In the genomic region with DNA sequence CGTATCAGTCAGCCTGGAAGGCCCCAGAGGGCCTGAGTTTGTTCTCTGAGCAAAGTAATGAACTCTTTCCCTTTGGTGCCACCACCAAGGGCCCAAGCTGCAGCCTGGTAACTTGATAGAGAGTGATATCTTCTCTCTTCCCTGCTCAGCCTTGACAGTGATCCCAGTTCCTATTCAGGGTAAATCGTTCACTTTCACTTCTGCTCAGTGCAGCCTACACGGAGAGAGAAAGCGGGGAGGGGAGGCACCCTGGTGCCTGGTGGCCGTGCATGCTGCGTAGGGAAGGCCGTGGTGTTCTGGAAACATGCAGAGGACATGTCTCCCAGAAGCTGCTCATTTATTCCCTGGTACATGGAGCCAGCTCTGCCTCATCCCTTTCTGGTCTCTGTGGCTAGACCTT, we compare ENCODE assay signal across 10 cellular contexts. TPM values are rescaled to one million over a fixed set of nuclear protein-coding genes. Genes with fewer than 3 reads are reported as not detected.
DNase-seq lines count a peak whose midpoint lies in the region; ATAC-seq, FAIRE-seq and TF ChIP-seq lines count a peak whose summit lies in the region.
"Had no signal": no experiment of that assay in that cellular context is flagged by ENCODE, and none has a peak within 500 bp of the region (broad histone marks: within the 10 kb centered on the region; RNA-seq: fewer than 3 reads in every experiment).

No MANE protein-coding gene starts in this region.

- SMC1A ChIA-PET in GM12878 (lab: Charles Lee; ENCODE audit: uncharacterized antibody, unreplicated experiment): interaction anchor here (0.8 to 1.4 kb wide), 10 partner anchors 12 to 280 kb away, joined by 3 to 6 read pairs (median 4); a partner anchor contains a TSS

- POLR2A ChIA-PET in GM12878 (lab: Charles Lee): interaction anchor here (0.6 to 1.4 kb wide), 3 partner anchors 9 to 63 kb away, joined by 3 read pairs; no protein-coding TSS in a partner anchor

- WGBS in GM12878 (ENCODE audit: insufficient coverage, insufficient replicate concordance, low lambda C conversion rate, missing lambda C conversion rate): 1% methylated on average over 7 of the region's 7 CpGs

- peak overlapping the region; percentile 73 for H2AFZ ChIP-seq in GM12878 (ENCODE audit: control insufficient read depth, low read depth, low read length)

- H3K36me3 ChIP-seq in GM12878 (ENCODE audit: control insufficient read depth in 2 of 2, insufficient read depth in 2 of 2, low read length in 1 of 2): no peaks in the 10 kb centered on the region
- no peaks in the 10 kb centered on the region for H3K36me3 ChIP-seq in WERI-Rb-1

- TF ChIP-seq POLR2A in GM12878 (IDR thresholded peaks at IDR 0.05; ENCODE audit: low read depth, low read length): peak; percentile 48

- H3K27ac ChIP-seq in GM12878 (ENCODE audit: control insufficient read depth, insufficient read depth) (peak overlapping the region; percentile 92), WERI-Rb-1 (no peak overlapping the region)

- H3K9ac ChIP-seq in GM12878 (ENCODE audit: control insufficient read depth, insufficient read depth, low read length): peak overlapping the region; percentile 64

- RAD21 ChIA-PET in GM12878 (lab: Charles Lee; ENCODE audit: unreplicated experiment): interaction anchor here (0.7 to 1.8 kb wide), 7 partner anchors 52 to 144 kb away, joined by 3 to 10 read pairs (median 3); no protein-coding TSS in a partner anchor

- peaks cover 46% of the 10 kb centered on the region for H3K4me1 ChIP-seq in GM12878 (ENCODE audit: control insufficient read depth, insufficient read depth, low read length)

- H3K4me1 Mint-ChIP-seq in stimulated activated naive B cell treated with anti-CD40 and anti-IgM and Interleukin-4, amounts not matched to agents 10 μg/mL and 1 μg/mL and 100 μg/mL, for 72 hours: peaks cover 29 to 38% of the 10 kb centered on the region in 2 donors

- intact Hi-C loops in GM12878 (cut with micrococcal nuclease; ENCODE audit: unreplicated experiment): loop anchor here (10.0 kb wide), 1 partner anchor 143 kb away; no protein-coding TSS in a partner anchor

- no peaks in the 10 kb centered on the region for H3K79me2 ChIP-seq in GM12878 (ENCODE audit: control insufficient read depth, insufficient read depth, low read length)

- peak in 1 of 2 experiments; percentile 67; a peak in 2 of 4 replicates for TF ChIP-seq EP300 in GM12878 (IDR thresholded peaks at IDR 0.05; ENCODE audit: borderline replicate concordance in 1 of 2, control insufficient read depth in 1 of 2, low read depth in 2 of 2, low read length in 2 of 2)

- peak overlapping the region; percentile 88 for H3K4me2 ChIP-seq in GM12878 (ENCODE audit: control insufficient read depth, insufficient read depth)

- TF ChIP-seq RAD21 in GM12878 (IDR thresholded peaks at IDR 0.05; ENCODE audit: insufficient read depth, low read depth, low read length): peak; percentile 22; the same call in 1 of the 2 replicates

- no peaks in the 10 kb centered on the region for H3K36me3 Mint-ChIP-seq in stimulated activated naive B cell treated with anti-CD40 and anti-IgM and Interleukin-4, amounts not matched to agents 10 μg/mL and 1 μg/mL and 100 μg/mL, for 72 hours
- H3K36me3 Mint-ChIP-seq: T-cell had no signal

- H3K27me3 Mint-ChIP-seq in stimulated activated naive B cell treated with anti-CD40 and anti-IgM and Interleukin-4, amounts not matched to agents 10 μg/mL and 1 μg/mL and 100 μg/mL, for 72 hours: no peaks in the 10 kb centered on the region
- H3K27me3 Mint-ChIP-seq: T-cell had no signal

- no peaks in the 10 kb centered on the region for H3K9me3 Mint-ChIP-seq in stimulated activated naive B cell treated with anti-CD40 and anti-IgM and Interleukin-4, amounts not matched to agents 10 μg/mL and 1 μg/mL and 100 μg/mL, for 72 hours
- H3K9me3 Mint-ChIP-seq: T-cell had no signal

- no peaks in the 10 kb centered on the region for H3K9me3 ChIP-seq in GM12878 (replicated peaks; ENCODE audit: control insufficient read depth, insufficient read depth, low read length)
- no peaks in the 10 kb centered on the region for H3K9me3 ChIP-seq in WERI-Rb-1 (ENCODE audit: severe bottlenecking)

- no peak for TF ChIP-seq CTCF in GM12878 (IDR thresholded peaks at IDR 0.05 in 2 of 3, conservative IDR thresholded peaks at IDR 0.05 in 1 of 3; ENCODE audit: control insufficient read depth in 2 of 3, extremely low read depth in 1 of 3, insufficient read depth in 1 of 3, low read depth in 3 of 3, low read length in 3 of 3)
- TF ChIP-seq CTCF in WERI-Rb-1 (IDR thresholded peaks at IDR 0.05; ENCODE audit: low read depth, low read length): no peak

- DNase-seq in GM12878 (ENCODE audit: low read depth, low spot score) (peak; percentile 58), cerebellum (ENCODE audit: low spot score) (no peak), dermis blood vessel endothelial cell (no peak), WERI-Rb-1 (no peak)
- DNase-seq in stimulated activated naive B cell treated with anti-CD40 and anti-IgM and Interleukin-4, amounts not matched to agents 10 μg/mL and 1 μg/mL and 100 μg/mL, for 72 hours: peak; percentile 49
- no peak for DNase-seq in stimulated activated CD4-positive, alpha-beta T cell treated with anti-CD3 and anti-CD28 coated beads, Interleukin-1b, Interleukin-23, amount 100 ng/mL, for 48 hours

- no peaks in the 10 kb centered on the region for H3K27me3 ChIP-seq in GM12878 (replicated peaks in 1 of 2; ENCODE audit: control insufficient read depth in 2 of 2, insufficient read depth in 2 of 2, low read length in 1 of 2)
- no peaks in the 10 kb centered on the region for H3K27me3 ChIP-seq in WERI-Rb-1 (ENCODE audit: insufficient read depth, low read depth, severe bottlenecking)

- in situ Hi-C loops in GM12878 (cut with MboI): no loop called here

- H3K4me3 Mint-ChIP-seq in stimulated activated naive B cell treated with anti-CD40 and anti-IgM and Interleukin-4, amounts not matched to agents 10 μg/mL and 1 μg/mL and 100 μg/mL, for 72 hours: peak overlapping the region; percentile 37 to 60
- H3K4me3 Mint-ChIP-seq: T-cell had no signal

- ATAC-seq in GM19324 (IDR thresholded peaks at IDR 0.05; ENCODE audit: low FRiP score, unreplicated experiment) (peak; percentile 43), HG03066 (IDR thresholded peaks at IDR 0.05; ENCODE audit: low read depth, unreplicated experiment) (peak; percentile 61), GM12878 (peak; percentile 87)
- ATAC-seq in stimulated activated naive B cell treated with anti-CD40 and anti-IgM and Interleukin-4, amounts not matched to agents 10 μg/mL and 1 μg/mL and 100 μg/mL, for 72 hours (replicated peaks): peak; percentile 94 to 96
- ATAC-seq: T-cell had no signal

- peak overlapping the region; percentile 25; the same call in 1 of the 2 replicates for H3K4me3 ChIP-seq in GM12878
- no peak overlapping the region for H3K4me3 ChIP-seq in WERI-Rb-1 (ENCODE audit: low read depth, low read length)

- FAIRE-seq in GM12878 (lab: Jason Lieb, UNC): peak; percentile 88
- FAIRE-seq: frontal cortex had no signal

- CTCF ChIA-PET in GM12878 (lab: Yijun Ruan, JAX): interaction anchor here (0.6 to 4.1 kb wide), 7 partner anchors 27 to 126 kb away, joined by 3 to 18 read pairs (median 4); a partner anchor contains a TSS

- H4K20me1 ChIP-seq in GM12878 (ENCODE audit: control insufficient read depth, insufficient read depth): no peaks in the 10 kb centered on the region

- no TSS peak for BruUV-seq in GM12878 (replicated peaks; lab: Mats Ljungman, UMichigan)

- peak overlapping the region; percentile 92 for H3K27ac Mint-ChIP-seq in stimulated activated naive B cell treated with anti-CD40 and anti-IgM and Interleukin-4, amounts not matched to agents 10 μg/mL and 1 μg/mL and 100 μg/mL, for 72 hours
- H3K27ac Mint-ChIP-seq: T-cell had no signal

TF ChIP-seq in GM12878, 131 proteins besides CTCF, POLR2A, EP300 and RAD21 (continues in another document):
- peak; percentile 78 for TF ChIP-seq DPF2 (IDR thresholded peaks at IDR 0.05)
- TF ChIP-seq IRF4 (IDR thresholded peaks at IDR 0.05; ENCODE audit: low read depth, low read length): peak; percentile 88
- TF ChIP-seq SP1 (IDR thresholded peaks at IDR 0.05; ENCODE audit: low read depth, low read length): peak; percentile 11

RNA-seq across cellular contexts. Expression of a gene that starts 54.9 kb away (rescaled TPM):
- 4.6 and 5.2 TPM in 2 replicates for total RNA-seq in GM12878 (2013; cell fraction: nucleolus; rRNA removed)
- total RNA-seq in GM12878 (2014; rRNA removed) (4.6 and 6.8 TPM in 2 replicates), GM12878 (2014; rRNA removed; fragmentation: Illumina TruSeq; extraction: Trizol) (4.1 and 5.2 TPM in 2 replicates), GM12878 (2021) (4.6 and 6.3 TPM in 2 replicates), cerebellum (5.2 TPM), dermis blood vessel endothelial cell (10.0 and 11.2 TPM in 2 replicates)
- polyA plus RNA-seq in GM12878 (2011; ENCODE audit: low read depth): 2.3 TPM
- polyA plus RNA-seq in GM12878 (2011; rRNA removed) (5.3 and 6.7 TPM in 2 replicates), GM12878 (2014; fragmentation: Illumina TruSeq; extraction: Trizol) (2.7 and 3.0 TPM in 2 replicates), GM12878 (2014; fragmentation: Nextera tagmentation; extraction: Ambion mirVana) (1 to 10 TPM; 7.6 to 8.0 TPM), GM12878 (2014; rRNA removed) (5.4 TPM in 2 replicates), GM12878 (2016; fragmentation: Nextera tagmentation; extraction: Ambion mirVana) (10 to 100 TPM in 1 of 2 experiments, 1 to 10 TPM in 1; 8.2 to 10.2 TPM)
- 4.0 and 4.5 TPM in 2 replicates for polyA plus RNA-seq in GM12878 (2011; cell fraction: cytosol; rRNA removed)
- polyA plus RNA-seq in GM12878 (2011; cell fraction: nucleus; rRNA removed): 5.0 and 5.5 TPM in 2 replicates
- polyA plus RNA-seq in GM12878 (2012): 3.8 and 4.6 TPM in 2 replicates
- 2.0 and 2.6 TPM in 2 replicates for polyA minus RNA-seq in GM12878 (2011; rRNA and poly(A)+ RNA removed)
- 2.3 and 3.5 TPM in 2 replicates for polyA minus RNA-seq in GM12878 (2011; cell fraction: cytosol; rRNA and poly(A)+ RNA removed)
- 3.5 and 3.9 TPM in 2 replicates for polyA minus RNA-seq in GM12878 (2011; cell fraction: nucleus; rRNA and poly(A)+ RNA removed)

RNA-seq across cellular contexts. Expression of a gene that starts 55.1 kb away (rescaled TPM):
- total RNA-seq in GM12878 (2013; cell fraction: nucleolus; rRNA removed): 47.7 and 66.7 TPM in 2 replicates
- total RNA-seq in GM12878 (2014; rRNA removed) (28.6 and 32.1 TPM in 2 replicates), GM12878 (2014; rRNA removed; fragmentation: Illumina TruSeq; extraction: Trizol) (22.7 and 24.0 TPM in 2 replicates), GM12878 (2021) (51.5 and 56.5 TPM in 2 replicates), cerebellum (25.8 TPM), dermis blood vessel endothelial cell (31.1 and 40.2 TPM in 2 replicates)
- 12.4 TPM for polyA plus RNA-seq in GM12878 (2011; ENCODE audit: low read depth)
- polyA plus RNA-seq in GM12878 (2011; rRNA removed) (36.7 and 61.5 TPM in 2 replicates), GM12878 (2014; fragmentation: Illumina TruSeq; extraction: Trizol) (20.2 and 28.5 TPM in 2 replicates), GM12878 (2014; fragmentation: Nextera tagmentation; extraction: Ambion mirVana) (10 to 100 TPM; 65.6 to 69.8 TPM), GM12878 (2014; rRNA removed) (32.6 and 35.6 TPM in 2 replicates), GM12878 (2016; fragmentation: Nextera tagmentation; extraction: Ambion mirVana) (10 to 100 TPM; 51.8 to 56.6 TPM)
- polyA plus RNA-seq in GM12878 (2011; cell fraction: cytosol; rRNA removed): 64.6 and 76.1 TPM in 2 replicates
- polyA plus RNA-seq in GM12878 (2011; cell fraction: nucleus; rRNA removed): 39.0 and 50.3 TPM in 2 replicates
- 26.6 and 31.3 TPM in 2 replicates for polyA plus RNA-seq in GM12878 (2012)
- 49.1 and 54.9 TPM in 2 replicates for polyA minus RNA-seq in GM12878 (2011; rRNA and poly(A)+ RNA removed)
- 11.1 and 13.2 TPM in 2 replicates for polyA minus RNA-seq in GM12878 (2011; cell fraction: cytosol; rRNA and poly(A)+ RNA removed)
- polyA minus RNA-seq in GM12878 (2011; cell fraction: nucleus; rRNA and poly(A)+ RNA removed): 10.8 and 22.6 TPM in 2 replicates

Comparison
In these comparisons a context has a peak if more than half of its experiments do, and no peak if none do; other contexts are left out.
1. ATAC-seq: peak in every context shown above with its lines; median percentile 95 in stimulated activated naive B cell treated with anti-CD40 and anti-IgM and Interleukin-4, amounts not matched to agents 10 μg/mL and 1 μg/mL and 100 μg/mL, for 72 hours; 87 in GM12878; 61 in HG03066; 43 in GM19324.
2. DNase-seq: peak in GM12878 (single experiment) and stimulated activated naive B cell treated with anti-CD40 and anti-IgM and Interleukin-4, amounts not matched to agents 10 μg/mL and 1 μg/mL and 100 μg/mL, for 72 hours (single experiment); none in stimulated activated CD4-positive, alpha-beta T cell treated with anti-CD3 and anti-CD28 coated beads, Interleukin-1b, Interleukin-23, amount 100 ng/mL, for 48 hours (single experiment), cerebellum (single experiment), dermis blood vessel endothelial cell (single experiment) and WERI-Rb-1 (single experiment).